Comparison of ENCODE assay signal across 28 cellular contexts in the genomic region with DNA sequence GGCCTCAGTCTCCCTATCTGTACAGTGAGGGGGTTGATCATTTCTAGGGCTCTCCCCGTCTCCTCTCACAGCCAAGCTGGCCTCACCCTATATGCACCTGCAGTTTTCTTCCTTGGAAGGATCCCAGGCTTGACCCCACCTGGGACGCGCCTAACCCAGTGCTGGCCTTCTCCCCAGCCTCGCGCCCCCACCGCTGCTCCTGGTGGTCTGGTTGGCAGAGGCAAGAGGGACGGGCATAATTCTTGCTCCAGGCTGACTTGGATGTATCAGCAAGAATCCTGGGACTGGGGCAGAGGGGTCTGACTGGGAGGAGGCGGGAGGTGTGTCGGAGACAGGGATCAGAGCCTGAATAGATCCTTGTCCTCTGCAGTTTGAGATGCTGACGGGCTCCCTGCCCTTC. TPM values are rescaled to one million over a fixed set of nuclear protein-coding genes. Genes with fewer than 3 reads are reported as not detected.
DNase-seq lines count a peak whose midpoint lies in the region; ATAC-seq and TF ChIP-seq lines count a peak whose summit lies in the region.
"Had no signal": no experiment of that assay in that cellular context is flagged by ENCODE, and none has a peak within 500 bp of the region (broad histone marks: within the 10 kb centered on the region; RNA-seq: fewer than 3 reads in every experiment).

No MANE protein-coding gene starts in this region.

- no peak for ATAC-seq in stimulated activated memory B cell treated with anti-CD40 and anti-IgM and Interleukin-4, amounts not matched to agents 10 μg/mL and 1 μg/mL and 100 μg/mL, for 72 hours
- ATAC-seq in HG03025 (IDR thresholded peaks at IDR 0.05; ENCODE audit: low FRiP score, unreplicated experiment), result no peak

- H3K27me3 Mint-ChIP-seq in activated CD4-positive, alpha-beta T cell treated with anti-CD3 and anti-CD28 coated beads, Interleukin-2, amount 10 ng/mL, durations not matched to agents 24 days and 14 days, result no peaks in the 10 kb centered on the region
- no peaks in the 10 kb centered on the region for H3K27me3 Mint-ChIP-seq in endodermal cell (ENCODE audit: insufficient read depth)
- no peaks in the 10 kb centered on the region for H3K27me3 Mint-ChIP-seq in stimulated activated memory B cell treated with anti-CD40 and anti-IgM and Interleukin-4, amounts not matched to agents 10 μg/mL and 1 μg/mL and 100 μg/mL, for 72 hours
- H3K27me3 Mint-ChIP-seq: activated naive CD8-positive, alpha-beta T cell; CD8-positive, alpha-beta memory T cell; central memory CD8-positive, alpha-beta T cell had no signal

- H3K9me3 Mint-ChIP-seq in activated CD4-positive, alpha-beta T cell treated with anti-CD3 and anti-CD28 coated beads, Interleukin-2, amount 10 ng/mL, durations not matched to agents 24 days and 14 days, result no peaks in the 10 kb centered on the region
- no peaks in the 10 kb centered on the region for H3K9me3 Mint-ChIP-seq in endodermal cell
- H3K9me3 Mint-ChIP-seq in stimulated activated memory B cell treated with anti-CD40 and anti-IgM and Interleukin-4, amounts not matched to agents 10 μg/mL and 1 μg/mL and 100 μg/mL, for 72 hours, result no peaks in the 10 kb centered on the region
- H3K9me3 Mint-ChIP-seq: CD8-positive, alpha-beta memory T cell; central memory CD8-positive, alpha-beta T cell; neural progenitor cell had no signal

- H3K9me3 ChIP-seq in SJSA1 (replicated peaks) (no peaks in the 10 kb centered on the region), endodermal cell (ENCODE audit: control insufficient read depth, low read length) (no peaks in the 10 kb centered on the region)
- H3K9me3 ChIP-seq: right atrium auricular region had no signal

- H3K27ac Mint-ChIP-seq in activated CD4-positive, alpha-beta T cell treated with anti-CD3 and anti-CD28 coated beads, Interleukin-2, amount 10 ng/mL, durations not matched to agents 24 days and 14 days, result peak overlapping the region; percentile 49
- no peak overlapping the region for H3K27ac Mint-ChIP-seq in endodermal cell
- H3K27ac Mint-ChIP-seq in stimulated activated memory B cell treated with anti-CD40 and anti-IgM and Interleukin-4, amounts not matched to agents 10 μg/mL and 1 μg/mL and 100 μg/mL, for 72 hours, result peak overlapping the region; percentile 54
- H3K27ac Mint-ChIP-seq: activated naive CD8-positive, alpha-beta T cell; neural progenitor cell had no signal

- no peaks in the 10 kb centered on the region for H3K27me3 ChIP-seq in SJSA1 (replicated peaks)
- H3K27me3 ChIP-seq in endodermal cell (ENCODE audit: control insufficient read depth, insufficient read depth, low read length, poor library complexity, severe bottlenecking), result no peaks in the 10 kb centered on the region
- H3K27me3 ChIP-seq: neural progenitor cell, right atrium auricular region had no signal

- DNase-seq in activated CD4-positive, alpha-beta T cell treated with anti-CD3 and anti-CD28 coated beads, Interleukin-2, amount 10 ng/mL, durations not matched to agents 24 days and 14 days, result no peak
- no peak for DNase-seq in activated CD4-positive, alpha-beta T cell treated with anti-CD3 and anti-CD28 coated beads for 4 hours
- no peak for DNase-seq in SJSA1 (ENCODE audit: low read depth in 1 of 2, low spot score in 2 of 2)
- no peak for DNase-seq in endodermal cell
- no peak for DNase-seq in OCI-M2 (lab: John Stamatoyannopoulos, UW; ENCODE audit: unreplicated experiment)
- DNase-seq in EL, result no peak
- DNase-seq: CD8-positive, alpha-beta memory T cell; GDM1; islet precursor cell; NCI-H1092; NCI-H1694 treated with DMSO at 0.1 percent for 48 hours; NCI-H2171; NCI-H524; PC-9; SHP77; stimulated activated CD4-positive, alpha-beta T cell treated with anti-CD3 and anti-CD28 coated beads, Interleukin-2, amount 100 ng/mL, for 24 hours; SW 1271; T-helper 9 cell; WERI-Rb-1 had no signal

- peaks cover 26% of the 10 kb centered on the region for H3K4me1 Mint-ChIP-seq in activated CD4-positive, alpha-beta T cell treated with anti-CD3 and anti-CD28 coated beads, Interleukin-2, amount 10 ng/mL, durations not matched to agents 24 days and 14 days
- H3K4me1 Mint-ChIP-seq in endodermal cell, result no peaks in the 10 kb centered on the region
- H3K4me1 Mint-ChIP-seq in stimulated activated memory B cell treated with anti-CD40 and anti-IgM and Interleukin-4, amounts not matched to agents 10 μg/mL and 1 μg/mL and 100 μg/mL, for 72 hours, result peaks cover 6% of the 10 kb centered on the region

- intact Hi-C loops in activated CD4-positive, alpha-beta T cell treated with anti-CD3 and anti-CD28 coated beads, Interleukin-2, amount 10 ng/mL, durations not matched to agents 24 days and 14 days (cut with micrococcal nuclease), result no loop called here

- H3K4me3 ChIP-seq in SJSA1, result no peak overlapping the region
- H3K4me3 ChIP-seq in endodermal cell (ENCODE audit: low read length), result no peak overlapping the region
- H3K4me3 ChIP-seq: lung, neural progenitor cell, PC-9, right atrium auricular region had no signal

- H3K4me1 ChIP-seq in SJSA1 (replicated peaks) (peaks cover 50% of the 10 kb centered on the region), endodermal cell (ENCODE audit: control insufficient read depth, insufficient read depth, low read length) (no peaks in the 10 kb centered on the region)
- H3K4me1 ChIP-seq: neural progenitor cell, right atrium auricular region had no signal

- H3K9ac ChIP-seq in endodermal cell (ENCODE audit: extremely low read depth, low read length, poor library complexity, severe bottlenecking), result no peak overlapping the region
- H3K9ac ChIP-seq: neural progenitor cell had no signal

- H3K36me3 Mint-ChIP-seq in activated CD4-positive, alpha-beta T cell treated with anti-CD3 and anti-CD28 coated beads, Interleukin-2, amount 10 ng/mL, durations not matched to agents 24 days and 14 days (ENCODE audit: low read depth), result peaks cover 71% of the 10 kb centered on the region
- peaks cover 40% of the 10 kb centered on the region for H3K36me3 Mint-ChIP-seq in endodermal cell (ENCODE audit: low read depth)
- H3K36me3 Mint-ChIP-seq in stimulated activated memory B cell treated with anti-CD40 and anti-IgM and Interleukin-4, amounts not matched to agents 10 μg/mL and 1 μg/mL and 100 μg/mL, for 72 hours, result peaks cover 78% of the 10 kb centered on the region
- H3K36me3 Mint-ChIP-seq: activated naive CD8-positive, alpha-beta T cell had no signal

- no peak overlapping the region for H3K4me3 Mint-ChIP-seq in activated CD4-positive, alpha-beta T cell treated with anti-CD3 and anti-CD28 coated beads, Interleukin-2, amount 10 ng/mL, durations not matched to agents 24 days and 14 days
- no peak overlapping the region for H3K4me3 Mint-ChIP-seq in endodermal cell
- H3K4me3 Mint-ChIP-seq in stimulated activated memory B cell treated with anti-CD40 and anti-IgM and Interleukin-4, amounts not matched to agents 10 μg/mL and 1 μg/mL and 100 μg/mL, for 72 hours, result no peak overlapping the region
- H3K4me3 Mint-ChIP-seq: activated naive CD8-positive, alpha-beta T cell; CD8-positive, alpha-beta memory T cell; central memory CD8-positive, alpha-beta T cell; neural progenitor cell had no signal

- H3K36me3 ChIP-seq in SJSA1 (peaks cover 37% of the 10 kb centered on the region), endodermal cell (ENCODE audit: control insufficient read depth, insufficient read depth, low read length) (peaks cover 22% of the 10 kb centered on the region)
- H3K36me3 ChIP-seq: neural progenitor cell, right atrium auricular region had no signal

- peak overlapping the region; percentile 66 for H3K27ac ChIP-seq in SJSA1
- peak overlapping the region; percentile 47 for H3K27ac ChIP-seq in endodermal cell (ENCODE audit: low read depth, low read length)
- H3K27ac ChIP-seq: 22Rv1, epithelial cell of prostate, neural progenitor cell, PC-9, right atrium auricular region, WERI-Rb-1 had no signal

- 94 to 100% methylated on average over 6 to 10 of the region's 10 CpGs for WGBS in endodermal cell (ENCODE audit: insufficient coverage in 1 of 2, insufficient read length in 1 of 2), 2 experiments

- no peak for TF ChIP-seq CTCF in endodermal cell (conservative IDR thresholded peaks at IDR 0.05)

RNA-seq across cellular contexts. Expression of a gene that starts 25.2 kb away (rescaled TPM):
- 264 and 277 TPM in 2 replicates for total RNA-seq in activated CD4-positive, alpha-beta T cell treated with anti-CD3 and anti-CD28 coated beads, Interleukin-2, amount 10 ng/mL, durations not matched to agents 24 days and 14 days
- total RNA-seq in SJSA1 (2014; rRNA removed; shearing (Covaris generic)), result 23.7 and 27.6 TPM in 2 replicates
- total RNA-seq in endodermal cell, result 10 to 100 TPM; 41.3 TPM
- 17.8 TPM for polyA plus RNA-seq in endodermal cell (2013, experiment 1 of 2)
- polyA plus RNA-seq in endodermal cell (2013, experiment 2 of 2), result 15.9 TPM
